In genomic region chr19:18202759-18203407, GRCh38 we compare ENCODE assay signal across 8 cellular contexts. TPM values are rescaled to one million over a fixed set of nuclear protein-coding genes. Genes with fewer than 3 reads are reported as not detected.
DNase-seq lines count a peak whose midpoint lies in the region; ATAC-seq and TF ChIP-seq lines count a peak whose summit lies in the region.

No MANE protein-coding gene starts in this region.

- no peak overlapping the region for H4K12ac ChIP-seq in trophoblast cell (ENCODE audit: low read depth, low read length)

- H3K4me1 Mint-ChIP-seq in CD4-positive, alpha-beta memory T cell: peaks cover 13 to 40% (median 22%) of the 10 kb centered on the region in 4 donors

- no peaks in the 10 kb centered on the region for H3K9me3 Mint-ChIP-seq in CD4-positive, alpha-beta memory T cell

- TF ChIP-seq EP300 in gastroesophageal sphincter (IDR thresholded peaks at IDR 0.05): no peak

- POLR2A ChIA-PET in CD4-positive, alpha-beta memory T cell (lab: Charles Lee; ENCODE audit: partially characterized antibody): interaction anchor here (0.9 to 5.3 kb wide), 8 partner anchors 10 to 119 kb away, joined by 3 to 78 read pairs (median 10); partner anchors contain the start of genes JUND, LSM4 and MPV17L2

- H3K4me2 ChIP-seq in trophoblast cell (ENCODE audit: low read length): peak overlapping the region; percentile 93

- H3K9ac ChIP-seq in trophoblast cell (ENCODE audit: low read length): no peak overlapping the region

- H3K79me1 ChIP-seq in trophoblast cell (ENCODE audit: low read length): peaks cover 8% of the 10 kb centered on the region

- peak in 1 of 5 donors; percentile 16 for DNase-seq in CD4-positive, alpha-beta memory T cell
- DNase-seq in KBM-7 (peak; percentile 49), trophoblast cell (no peak), hepatic stellate cell (ENCODE audit: low spot score) (no peak), SW 1271 (lab: John Stamatoyannopoulos, UW) (no peak)
- DNase-seq in activated CD8-positive, alpha-beta memory T cell treated with anti-CD3 and anti-CD28 coated beads, Interleukin-2, amount 50 U/mL, for 4 hours: peak; percentile 34

- peaks cover 8 to 14% of the 10 kb centered on the region in 2 donors for H3K36me3 Mint-ChIP-seq in CD4-positive, alpha-beta memory T cell

- no peaks in the 10 kb centered on the region for H3K36me3 ChIP-seq in CD4-positive, alpha-beta memory T cell (ENCODE audit: insufficient read depth, low read length)
- H3K36me3 ChIP-seq in gastroesophageal sphincter: peaks cover 0 to 42% of the 10 kb centered on the region in 2 donors
- no peaks in the 10 kb centered on the region for H3K36me3 ChIP-seq in trophoblast cell (ENCODE audit: control insufficient read depth in 1 of 2, insufficient read depth in 2 of 2, low read length in 2 of 2)

- no peaks in the 10 kb centered on the region for H3K27me3 ChIP-seq in CD4-positive, alpha-beta memory T cell (ENCODE audit: insufficient read depth, low read length)
- H3K27me3 ChIP-seq in gastroesophageal sphincter (no peaks in the 10 kb centered on the region), trophoblast cell (ENCODE audit: insufficient read depth, low read length) (no peaks in the 10 kb centered on the region)

- no peaks in the 10 kb centered on the region for H3K27me3 Mint-ChIP-seq in CD4-positive, alpha-beta memory T cell

- H3K27ac ChIP-seq in CD4-positive, alpha-beta memory T cell (ENCODE audit: low read depth, low read length): peak overlapping the region; percentile 54
- H3K27ac ChIP-seq in gastroesophageal sphincter: peak overlapping the region in 3 of 4 donors; percentile 82 to 94 (median 86)
- no peak overlapping the region for H3K27ac ChIP-seq in trophoblast cell (ENCODE audit: low read depth, low read length)

- no peak overlapping the region for H3K14ac ChIP-seq in trophoblast cell (ENCODE audit: low read length)

- no peak overlapping the region for H2AFZ ChIP-seq in trophoblast cell (ENCODE audit: insufficient read depth, low read length, poor library complexity)

- no peak overlapping the region for H3K23ac ChIP-seq in trophoblast cell (ENCODE audit: low read length)

- peaks cover 3% of the 10 kb centered on the region for H3K79me2 ChIP-seq in trophoblast cell (ENCODE audit: control insufficient read depth, insufficient read depth, low read length, poor library complexity)

- peaks cover 23% of the 10 kb centered on the region for H3K4me1 ChIP-seq in CD4-positive, alpha-beta memory T cell (ENCODE audit: insufficient read depth, low read length)
- H3K4me1 ChIP-seq in gastroesophageal sphincter (peaks cover 0 to 43% (median 16%) of the 10 kb centered on the region in 3 donors), trophoblast cell (ENCODE audit: control insufficient read depth in 1 of 2, insufficient read depth in 2 of 2, low read length in 2 of 2) (peaks cover 9 to 12% of the 10 kb centered on the region in 2 experiments)

- TF ChIP-seq POLR2A in gastroesophageal sphincter (IDR thresholded peaks at IDR 0.05): no peak

- H2BK12ac ChIP-seq in trophoblast cell (ENCODE audit: low read length): no peak overlapping the region

- 20% methylated on average over 2 of the region's 33 CpGs; no CpG with 5 or more reads in 1 of the 2 donors for WGBS in gastroesophageal sphincter (ENCODE audit: low coverage in 1 of 2), 2 donors
- WGBS in trophoblast cell (ENCODE audit: extremely low coverage, insufficient coverage, insufficient read length): no CpG with 5 or more reads among the region's 33 CpGs

- peak overlapping the region; percentile 87 to 98 (median 95) for H3K4me3 Mint-ChIP-seq in CD4-positive, alpha-beta memory T cell

- no peak overlapping the region for H2AK5ac ChIP-seq in trophoblast cell (ENCODE audit: low read length)

- TF ChIP-seq CTCF in gastroesophageal sphincter (IDR thresholded peaks at IDR 0.05): peak in 3 of 4 experiments; percentile 20 to 53 (median 33)

- no peak overlapping the region for H4K91ac ChIP-seq in trophoblast cell (ENCODE audit: low read depth, low read length)

- H3K9me3 ChIP-seq in CD4-positive, alpha-beta memory T cell (ENCODE audit: control insufficient read depth in 1 of 2, low read length in 2 of 2): no peaks in the 10 kb centered on the region
- H3K9me3 ChIP-seq in gastroesophageal sphincter: no peaks in the 10 kb centered on the region
- peaks cover 7% of the 10 kb centered on the region for H3K9me3 ChIP-seq in trophoblast cell (ENCODE audit: insufficient read depth, low read depth, low read length)

- no peak overlapping the region for H2BK5ac ChIP-seq in trophoblast cell (ENCODE audit: low read depth, low read length, poor library complexity)

- CTCF ChIA-PET in CD4-positive, alpha-beta memory T cell (lab: Charles Lee; ENCODE audit: partially characterized antibody): interaction anchor here (0.6 to 10.7 kb wide), 8 partner anchors 11 to 301 kb away, joined by 3 to 150 read pairs (median 3); partner anchors contain the start of gene MPV17L2

- ATAC-seq in gastroesophageal sphincter (no peak), GM19455 (IDR thresholded peaks at IDR 0.05; ENCODE audit: unreplicated experiment) (no peak)

- in situ Hi-C loops in KBM-7 (cut with MboI; ENCODE audit: low pct_unique_long_range_greater_than_20kb, low sequenced_read_pairs): no loop called here

- no peak overlapping the region for H4K8ac ChIP-seq in trophoblast cell (ENCODE audit: low read depth, low read length)

- peak overlapping the region; percentile 79 to 98 (median 96) for H3K27ac Mint-ChIP-seq in CD4-positive, alpha-beta memory T cell

- peak overlapping the region; percentile 84 to 93 for H3K4me3 ChIP-seq in CD4-positive, alpha-beta memory T cell (ENCODE audit: low read length in 2 of 2)
- H3K4me3 ChIP-seq in gastroesophageal sphincter (peak overlapping the region; percentile 50 to 77), trophoblast cell (ENCODE audit: low read depth, low read length) (peak overlapping the region; percentile 77)

- intact Hi-C loops in CD4-positive, alpha-beta memory T cell (cut with micrococcal nuclease): no loop called here

- H2BK120ac ChIP-seq in trophoblast cell (ENCODE audit: insufficient read depth, low read length, poor library complexity): no peak overlapping the region

- H3K4ac ChIP-seq in trophoblast cell (ENCODE audit: low read depth, low read length): no peak overlapping the region

- H3K18ac ChIP-seq in trophoblast cell (ENCODE audit: low read length): no peak overlapping the region

RNA-seq across cellular contexts. Expression of gene RAB3A, which starts 1.0 kb away (rescaled TPM):
- total RNA-seq in CD4-positive, alpha-beta memory T cell: 1 to 10 TPM; 4.7 to 4.8 TPM
- polyA plus RNA-seq in CD4-positive, alpha-beta memory T cell: 1 to 10 TPM in 1 of 2 donors, under 1 TPM in 1; 0.59 to 1.0 TPM
- 1 to 10 TPM in 3 of 4 donors, under 1 TPM in 1; 0.92 to 3.8 (median 1.6) TPM for total RNA-seq in gastroesophageal sphincter
- 2.5 and 3.0 TPM in 2 replicates for polyA plus RNA-seq in trophoblast cell (2013)

RNA-seq across cellular contexts. Expression of gene MPV17L2, which starts 9.9 kb away (rescaled TPM):
- total RNA-seq in CD4-positive, alpha-beta memory T cell: 1 to 10 TPM; 7.6 to 7.8 TPM
- polyA plus RNA-seq in CD4-positive, alpha-beta memory T cell: 10 to 100 TPM; 10.5 to 13.7 TPM
- 10 to 100 TPM; 13.8 to 30.7 (median 22.4) TPM for total RNA-seq in gastroesophageal sphincter
- 26.0 and 26.7 TPM in 2 replicates for polyA plus RNA-seq in trophoblast cell (2013)

RNA-seq across cellular contexts. Expression of gene PDE4C, which starts 23.4 kb away (rescaled TPM):
- total RNA-seq in CD4-positive, alpha-beta memory T cell: under 1 TPM in 1 of 2 experiments, not detected in 1; 0.52 TPM
- polyA plus RNA-seq in CD4-positive, alpha-beta memory T cell: not detected
- total RNA-seq in gastroesophageal sphincter: 1 to 10 TPM in 1 of 4 donors, under 1 TPM in 3; 0.35 to 2.3 (median 0.53) TPM
- 0.38 and 0.60 TPM in 2 replicates for polyA plus RNA-seq in trophoblast cell (2013)

RNA-seq across cellular contexts. Expression of gene IFI30, which starts 29.3 kb away (rescaled TPM):
- total RNA-seq in CD4-positive, alpha-beta memory T cell: 10 to 100 TPM; 48.3 to 56.9 TPM
- polyA plus RNA-seq in CD4-positive, alpha-beta memory T cell: 10 to 100 TPM in 1 of 2 donors, 1 to 10 TPM in 1; 6.3 to 16.7 TPM
- 10 to 100 TPM in 3 of 4 donors, 1 to 10 TPM in 1; 4.4 to 79.6 (median 40.8) TPM for total RNA-seq in gastroesophageal sphincter
- polyA plus RNA-seq in trophoblast cell (2013): 4.4 and 4.9 TPM in 2 replicates

RNA-seq across cellular contexts. Expression of gene PIK3R2, which starts 49.9 kb away (rescaled TPM):
- total RNA-seq in CD4-positive, alpha-beta memory T cell: 10 to 100 TPM; 18.1 to 23.0 TPM
- polyA plus RNA-seq in CD4-positive, alpha-beta memory T cell: 1 to 10 TPM; 1.5 to 6.6 TPM
- 10 to 100 TPM in 3 of 4 donors, 1 to 10 TPM in 1; 5.3 to 30.1 (median 22.7) TPM for total RNA-seq in gastroesophageal sphincter
- polyA plus RNA-seq in trophoblast cell (2013): 56.7 and 57.2 TPM in 2 replicates

Comparison
In these comparisons a context has a peak if more than half of its experiments do, and no peak if none do; other contexts are left out.
1. DNase-seq: peak in KBM-7 (single experiment) and activated CD8-positive, alpha-beta memory T cell treated with anti-CD3 and anti-CD28 coated beads, Interleukin-2, amount 50 U/mL, for 4 hours (single experiment); none in trophoblast cell (0 of 2), hepatic stellate cell (single experiment) and SW 1271 (0 of 2).
2. Peak in every context shown above with its lines, with median percentiles within 50 percentile points of each other: H3K4me3 ChIP-seq.